Comparison of ENCODE assay signal across 6 cellular contexts in the genomic region with DNA sequence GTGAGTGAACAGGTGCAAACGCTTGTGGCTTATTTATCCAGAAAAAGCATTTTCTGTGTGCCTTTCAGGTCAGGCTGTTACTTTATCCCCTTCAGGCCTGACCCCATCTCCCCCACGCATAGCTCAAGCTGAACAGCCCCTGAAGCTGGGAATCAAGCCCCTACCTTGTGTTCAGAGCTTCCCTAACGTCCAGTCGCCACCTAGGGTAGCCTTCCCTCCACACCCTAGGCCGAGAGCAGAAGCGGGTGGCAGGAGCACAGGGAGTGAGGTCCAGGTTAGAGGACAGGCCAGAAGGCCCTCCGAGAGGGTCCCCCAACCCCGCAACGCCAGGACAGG. TPM values are rescaled to one million over a fixed set of nuclear protein-coding genes. Genes with fewer than 3 reads are reported as not detected.
A peak's percentile ranks its signal among the peaks of the same experiment; 100 is the strongest.
DNase-seq lines count a peak whose midpoint lies in the region; ATAC-seq and TF ChIP-seq lines count a peak whose summit lies in the region.

No MANE protein-coding gene starts in this region.

- peak overlapping the region; percentile 34 for H3K4me3 Mint-ChIP-seq in activated CD4-positive, alpha-beta memory T cell treated with anti-CD3 and anti-CD28 coated beads, Interleukin-2, amount 10 ng/mL, durations not matched to agents 7 days and 5 days

- peaks cover 11% of the 10 kb centered on the region for H3K4me1 Mint-ChIP-seq in activated CD4-positive, alpha-beta memory T cell treated with anti-CD3 and anti-CD28 coated beads, Interleukin-2, amount 10 ng/mL, durations not matched to agents 7 days and 5 days

- no peaks in the 10 kb centered on the region for H3K27me3 Mint-ChIP-seq in activated CD4-positive, alpha-beta memory T cell treated with anti-CD3 and anti-CD28 coated beads, Interleukin-2, amount 10 ng/mL, durations not matched to agents 7 days and 5 days

- CTCF ChIA-PET in activated CD4-positive, alpha-beta memory T cell treated with anti-CD3 and anti-CD28 coated beads, Interleukin-2, amount 10 ng/mL, durations not matched to agents 7 days and 5 days (lab: Charles Lee) = interaction anchor here (1.0 kb wide), 1 partner anchor 45 kb away, joined by 5 read pairs; no protein-coding TSS in a partner anchor
- CTCF ChIA-PET in HEK293T (lab: Yijun Ruan, JAX) = interaction anchor here (0.6 to 1.1 kb wide), 5 partner anchors 10 to 53 kb away, joined by 3 to 9 read pairs (median 4); no protein-coding TSS in a partner anchor

- peak overlapping the region; percentile 100 for H3K4me2 ChIP-seq in BLaER1

- DNase-seq in activated CD4-positive, alpha-beta memory T cell treated with anti-CD3 and anti-CD28 coated beads, Interleukin-2, amount 10 ng/mL, durations not matched to agents 7 days and 5 days = no peak
- no peak for DNase-seq in lower lobe of right lung
- no peak for DNase-seq in HK-2 (ENCODE audit: unreplicated experiment)
- DNase-seq in HEK293T (ENCODE audit: extremely low spot score) = no peak

- no peak for TF ChIP-seq CTCF in lower lobe of right lung (IDR thresholded peaks at IDR 0.05)

- H3K4me3 ChIP-seq in BLaER1 (peak overlapping the region; percentile 74), lower lobe of right lung (peak overlapping the region; percentile 72)

- H3K27me3 ChIP-seq in BLaER1 = no peaks in the 10 kb centered on the region
- peaks cover 5% of the 10 kb centered on the region for H3K27me3 ChIP-seq in lower lobe of right lung (ENCODE audit: low read depth)

- H3K9me3 ChIP-seq in BLaER1 (no peaks in the 10 kb centered on the region), lower lobe of right lung (no peaks in the 10 kb centered on the region)

- H3K9me3 Mint-ChIP-seq in activated CD4-positive, alpha-beta memory T cell treated with anti-CD3 and anti-CD28 coated beads, Interleukin-2, amount 10 ng/mL, durations not matched to agents 7 days and 5 days = no peaks in the 10 kb centered on the region

- H4K20me1 ChIP-seq in BLaER1 = no peaks in the 10 kb centered on the region

- H3K36me3 ChIP-seq in BLaER1 (peaks cover 32% of the 10 kb centered on the region), lower lobe of right lung (peaks cover 15% of the 10 kb centered on the region)

- peak overlapping the region; percentile 50; the same call in 1 of the 2 replicates for H3K9ac ChIP-seq in BLaER1

- H3K27ac ChIP-seq in BLaER1 (no peak overlapping the region), lower lobe of right lung (no peak overlapping the region)

- H3K4me1 ChIP-seq in BLaER1 = peaks cover 16% of the 10 kb centered on the region
- peaks cover 17% of the 10 kb centered on the region for H3K4me1 ChIP-seq in lower lobe of right lung

- intact Hi-C loops in lower lobe of right lung (cut with DNase I) = no loop called here

- H3K27ac Mint-ChIP-seq in activated CD4-positive, alpha-beta memory T cell treated with anti-CD3 and anti-CD28 coated beads, Interleukin-2, amount 10 ng/mL, durations not matched to agents 7 days and 5 days = no peak overlapping the region

- POLR2A ChIA-PET in activated CD4-positive, alpha-beta memory T cell treated with anti-CD3 and anti-CD28 coated beads, Interleukin-2, amount 10 ng/mL, durations not matched to agents 7 days and 5 days (lab: Charles Lee) = no interaction called here
- POLR2A ChIA-PET in HEK293T (lab: Yijun Ruan, JAX) = interaction anchor here (0.8 kb wide), 1 partner anchor 12 kb away, joined by 3 read pairs; no protein-coding TSS in a partner anchor

- H3K36me3 Mint-ChIP-seq in activated CD4-positive, alpha-beta memory T cell treated with anti-CD3 and anti-CD28 coated beads, Interleukin-2, amount 10 ng/mL, durations not matched to agents 7 days and 5 days (ENCODE audit: low read depth) = no peaks in the 10 kb centered on the region

- peak; percentile 29 to 31 for ATAC-seq in lower lobe of right lung
- ATAC-seq in HG03139 (IDR thresholded peaks at IDR 0.05; ENCODE audit: unreplicated experiment) = no peak

TF ChIP-seq in HEK293T, 16 proteins besides CTCF, POLR2A, EP300 and RAD21:
- TF ChIP-seq L3MBTL2 (conservative IDR thresholded peaks at IDR 0.05) (no peak; the same call in 1 of the 2 replicates), ELF4 (IDR thresholded peaks at IDR 0.05) (no peak), FOXK2 (IDR thresholded peaks at IDR 0.05) (no peak), TARDBP (IDR thresholded peaks at IDR 0.05) (no peak), CTBP1 (IDR thresholded peaks at IDR 0.05; ENCODE audit: borderline replicate concordance) (no peak), LEF1 (IDR thresholded peaks at IDR 0.05; ENCODE audit: borderline replicate concordance) (no peak), PKNOX1 (IDR thresholded peaks at IDR 0.05) (no peak), FOXM1 (IDR thresholded peaks at IDR 0.05; ENCODE audit: borderline replicate concordance) (no peak)

RNA-seq across cellular contexts. Expression of gene SEMA4G, which starts 0.5 kb away (rescaled TPM):
- under 1 TPM; 0.68 to 0.98 TPM for total RNA-seq in activated CD4-positive, alpha-beta memory T cell treated with anti-CD3 and anti-CD28 coated beads, Interleukin-2, amount 10 ng/mL, durations not matched to agents 7 days and 5 days
- 5.1 TPM for total RNA-seq in lower lobe of right lung

RNA-seq across cellular contexts. Expression of gene MRPL43, which starts 18.5 kb away (rescaled TPM):
- total RNA-seq in activated CD4-positive, alpha-beta memory T cell treated with anti-CD3 and anti-CD28 coated beads, Interleukin-2, amount 10 ng/mL, durations not matched to agents 7 days and 5 days = 10 to 100 TPM; 47.8 to 49.3 TPM
- total RNA-seq in lower lobe of right lung = 59.7 TPM

RNA-seq across cellular contexts. Expression of gene TWNK, which starts 18.5 kb away (rescaled TPM):
- total RNA-seq in activated CD4-positive, alpha-beta memory T cell treated with anti-CD3 and anti-CD28 coated beads, Interleukin-2, amount 10 ng/mL, durations not matched to agents 7 days and 5 days = 1 to 10 TPM; 6.4 to 7.1 TPM
- 5.8 TPM for total RNA-seq in lower lobe of right lung

RNA-seq across cellular contexts. Expression of gene LZTS2, which starts 30.8 kb away (rescaled TPM):
- total RNA-seq in activated CD4-positive, alpha-beta memory T cell treated with anti-CD3 and anti-CD28 coated beads, Interleukin-2, amount 10 ng/mL, durations not matched to agents 7 days and 5 days = 10 to 100 TPM; 17.3 to 18.5 TPM
- 52.6 TPM for total RNA-seq in lower lobe of right lung

RNA-seq across cellular contexts. Expression of gene SLF2, which starts 56.0 kb away (rescaled TPM):
- 10 to 100 TPM; 34.9 to 37.2 TPM for total RNA-seq in activated CD4-positive, alpha-beta memory T cell treated with anti-CD3 and anti-CD28 coated beads, Interleukin-2, amount 10 ng/mL, durations not matched to agents 7 days and 5 days
- total RNA-seq in lower lobe of right lung = 34.4 TPM
